1 cellular context compared by ENCODE assay signal in genomic region chr12:122067966-122068365, GRCh38.
TF ChIP-seq lines count a peak whose summit lies in the region.

No MANE protein-coding gene starts in this region.

TF ChIP-seq in GM12878, 131 proteins besides CTCF, POLR2A, EP300 and RAD21 (continued from another document):
- TF ChIP-seq ZNF687 (IDR thresholded peaks at IDR 0.05) = 0 out of 2 replicates have a peak, but pooled peaks have one; percentile 25
- TF ChIP-seq TCF3 (IDR thresholded peaks at IDR 0.05; ENCODE audit: borderline replicate concordance, insufficient read depth, low read depth, low read length) = peak; percentile 53; the same call in 1 of the 2 replicates
- no peak for TF ChIP-seq BCL11A (IDR thresholded peaks at IDR 0.05; ENCODE audit: low read depth, low read length)
- TF ChIP-seq SMC3 (IDR thresholded peaks at IDR 0.05; ENCODE audit: borderline replicate concordance, low read length) = peak; percentile 13; the same call in 1 of the 2 replicates
- no peak for TF ChIP-seq TARDBP (IDR thresholded peaks at IDR 0.05; ENCODE audit: borderline replicate concordance)
- peak; percentile 78 for TF ChIP-seq MEF2B (IDR thresholded peaks at IDR 0.05; ENCODE audit: partially characterized antibody, poor library complexity, severe bottlenecking)
- TF ChIP-seq PML (IDR thresholded peaks at IDR 0.05; ENCODE audit: low read length) = no peak
- TF ChIP-seq IRF5 (IDR thresholded peaks at IDR 0.05; ENCODE audit: borderline replicate concordance) = no peak
TF ChIP-seq in GM12878: peak in this region for 31.
